Comparison of ENCODE assay signal across 1 cellular context in genomic region chr4:171629737-171630136, GRCh38.
TF ChIP-seq lines count a peak whose summit lies in the region.

No MANE protein-coding gene starts in this region.

TF ChIP-seq in HepG2, 621 proteins besides CTCF, POLR2A, EP300 and RAD21:
- TF ChIP-seq MNT (IDR thresholded peaks at IDR 0.05), result no peak
- TF ChIP-seq ZNF446 (CRISPR knock-in tag; IDR thresholded peaks at IDR 0.05), result no peak
